Comparison of ENCODE assay signal across 29 cellular contexts in the genomic region with DNA sequence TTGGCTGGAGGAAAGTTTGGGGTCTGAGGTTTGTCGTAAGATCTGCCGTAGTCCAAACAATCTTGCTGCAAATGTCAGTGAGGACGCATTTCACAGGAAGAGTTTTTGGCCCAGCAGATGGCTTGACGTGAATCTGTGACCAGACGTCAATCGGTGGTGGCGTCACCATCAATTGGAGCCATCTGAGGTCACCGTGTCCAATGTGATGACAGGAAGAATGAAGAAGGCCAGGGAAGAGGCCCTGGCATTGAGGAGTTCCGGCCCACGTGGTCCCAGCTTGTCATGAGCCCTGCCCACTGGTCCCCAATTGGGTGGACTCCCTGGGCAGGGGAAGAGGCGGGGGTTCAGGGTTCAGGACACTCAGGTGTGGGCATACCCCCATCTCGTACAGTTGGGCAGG.
"Had no signal": no experiment of that assay in that cellular context is flagged by ENCODE, and none has a peak within 500 bp of the region (broad histone marks: within the 10 kb centered on the region; RNA-seq: fewer than 3 reads in every experiment).

No MANE protein-coding gene starts in this region.

- H3K36me3 ChIP-seq: adrenal gland, Peyer's patch had no signal

- H3K4me3 ChIP-seq: adrenal gland, Peyer's patch had no signal

- H3K27me3 ChIP-seq: adrenal gland, Peyer's patch had no signal

- DNase-seq: activated B cell treated with CpG ODN at 0.5 μM for 24 hours; activated CD4-positive, alpha-beta memory T cell treated with anti-CD3 and anti-CD28 coated beads for 36 hours; activated CD4-positive, alpha-beta T cell treated with anti-CD3 and anti-CD28 coated beads for 4 hours; activated CD4-positive, alpha-beta T cell treated with anti-CD3 and anti-CD28 coated beads, Interleukin-2, amount 50 U/mL, for 1 hour; activated CD4-positive, CD25-positive, alpha-beta regulatory T cell treated with anti-CD3 and anti-CD28 coated beads, Interleukin-2, amount 50 U/mL, for 72 hours; activated CD8-positive, alpha-beta memory T cell treated with anti-CD3 and anti-CD28 coated beads, Interleukin-2, amount 50 U/mL, for 4 hours; activated gamma-delta T cell treated with Interleukin-2 at 50 U/mL for 16 hours; activated naive CD4-positive, alpha-beta T cell treated with anti-CD3 and anti-CD28 coated beads for 36 hours; activated T-cell treated with anti-CD3 and anti-CD28 coated beads for 4 hours; activated T-cell treated with anti-CD3 and anti-CD28 coated beads, Interleukin-2, amount 50 U/mL, for 4 hours; cerebellar nuclear complex; NCI-H1092 treated with DMSO at 0.1 percent for 48 hours; NCI-H1417; NCI-H187 treated with DMSO at 0.1 percent for 48 hours; NCI-H2081; NCI-H2227 treated with DMSO at 0.1 percent for 48 hours; NCI-H446; NCI-H69; PC-3; Peyer's patch; RPMI8226; SIG-M5; SW 1271; T-helper 1 cell; T-helper 2 cell; T-helper 9 cell had no signal

- ATAC-seq: activated naive CD4-positive, alpha-beta T cell treated with anti-CD3 and anti-CD28 coated beads, Interleukin-2, amount 50 U/mL, for 72 hours; activated T-cell treated with anti-CD3 and anti-CD28 coated beads, Interleukin-2, amount 50 U/mL, for 4 hours; PC-3 had no signal

- H3K4me1 ChIP-seq: adrenal gland, Peyer's patch had no signal

- H3K27ac ChIP-seq: adrenal gland, Peyer's patch, VCaP had no signal

- H3K9me3 ChIP-seq: adrenal gland, Peyer's patch had no signal
